ENCODE assay signal across 14 cellular contexts in genomic region chr1:93554883-93555872, GRCh38.
DNase-seq lines count a peak whose midpoint lies in the region; ATAC-seq and TF ChIP-seq lines count a peak whose summit lies in the region.
"Had no signal": no experiment of that assay in that cellular context is flagged by ENCODE, and none has a peak within 500 bp of the region (broad histone marks: within the 10 kb centered on the region; RNA-seq: fewer than 3 reads in every experiment).

No MANE protein-coding gene starts in this region.

- H3K27ac ChIP-seq in esophagus muscularis mucosa (replicated peaks in 1 of 4), result peak overlapping the region; percentile 48 to 75 (median 50)
- H3K27ac ChIP-seq: neural progenitor cell had no signal

- no peaks in the 10 kb centered on the region for H3K9me3 Mint-ChIP-seq in CD14-positive monocyte
- H3K9me3 Mint-ChIP-seq in nephron, result peaks cover 9% of the 10 kb centered on the region
- H3K9me3 Mint-ChIP-seq in activated CD4-positive, alpha-beta T cell treated with anti-CD3 and anti-CD28 coated beads, Interleukin-2, amount 10 ng/mL, durations not matched to agents 7 days and 5 days, result no peaks in the 10 kb centered on the region
- H3K9me3 Mint-ChIP-seq: activated naive CD4-positive, alpha-beta T cell treated with anti-CD3 and anti-CD28 coated beads for 36 hours had no signal

- H3K9me3 ChIP-seq in T-helper 17 cell (ENCODE audit: control insufficient read depth, low read length, poor library complexity, severe bottlenecking) (no peaks in the 10 kb centered on the region), esophagus muscularis mucosa (no peaks in the 10 kb centered on the region)

- intact Hi-C loops in CD14-positive monocyte (cut with micrococcal nuclease) (no loop called here), esophagus muscularis mucosa (cut with DNase I) (no loop called here)

- no peak for ATAC-seq in T-helper 17 cell
- no peak for ATAC-seq in GM21576 (IDR thresholded peaks at IDR 0.05; ENCODE audit: unreplicated experiment)

- H3K4me1 ChIP-seq in esophagus muscularis mucosa, result peaks cover 32 to 45% (median 38%) of the 10 kb centered on the region in 4 donors

- TF ChIP-seq POLR2A in esophagus muscularis mucosa (IDR thresholded peaks at IDR 0.05; ENCODE audit: low read depth), result no peak

- POLR2A ChIA-PET in activated CD4-positive, alpha-beta T cell treated with anti-CD3 and anti-CD28 coated beads, Interleukin-2, amount 10 ng/mL, durations not matched to agents 7 days and 5 days (lab: Charles Lee), result no interaction called here

- no peaks in the 10 kb centered on the region for H3K27me3 Mint-ChIP-seq in CD14-positive monocyte (ENCODE audit: low read depth in 3 of 3)
- no peaks in the 10 kb centered on the region for H3K27me3 Mint-ChIP-seq in T-helper 17 cell
- no peaks in the 10 kb centered on the region for H3K27me3 Mint-ChIP-seq in nephron (ENCODE audit: low read depth)
- H3K27me3 Mint-ChIP-seq in activated CD4-positive, alpha-beta T cell treated with anti-CD3 and anti-CD28 coated beads, Interleukin-2, amount 10 ng/mL, durations not matched to agents 7 days and 5 days, result no peaks in the 10 kb centered on the region

- H3K36me3 ChIP-seq in esophagus muscularis mucosa, result peaks cover 0 to 23% (median 3%) of the 10 kb centered on the region in 4 donors

- DNase-seq in CD14-positive monocyte (ENCODE audit: low spot score) (no peak), T-helper 17 cell (no peak), esophagus muscularis mucosa (ENCODE audit: extremely low spot score) (no peak), GOT3 (lab: John Stamatoyannopoulos, UW) (no peak)
- DNase-seq in activated CD4-positive, alpha-beta T cell treated with anti-CD3 and anti-CD28 coated beads, Interleukin-2, amount 10 ng/mL, durations not matched to agents 7 days and 5 days, result no peak
- DNase-seq in stimulated activated CD4-positive, alpha-beta T cell treated with anti-CD3 and anti-CD28 coated beads, Interleukin-4, amount 100 ng/mL, for 4 hours, result no peak
- DNase-seq: activated CD8-positive, alpha-beta memory T cell treated with anti-CD3 and anti-CD28 coated beads for 24 hours; activated naive CD4-positive, alpha-beta T cell treated with anti-CD3 and anti-CD28 coated beads for 36 hours; AML-193; NCI-H510A; RPMI8226 had no signal

- TF ChIP-seq CTCF in CD14-positive monocyte (IDR thresholded peaks at IDR 0.05) (no peak), esophagus muscularis mucosa (IDR thresholded peaks at IDR 0.05) (no peak), nephron (IDR thresholded peaks at IDR 0.05; ENCODE audit: unreplicated experiment in 3 of 3) (no peak)

- CTCF ChIA-PET in activated CD4-positive, alpha-beta T cell treated with anti-CD3 and anti-CD28 coated beads, Interleukin-2, amount 10 ng/mL, durations not matched to agents 7 days and 5 days (lab: Charles Lee), result interaction anchor here (0.8 to 1.5 kb wide), 2 partner anchors 13 to 28 kb away, joined by 3 to 5 read pairs; no protein-coding TSS in a partner anchor

- H3K27me3 ChIP-seq in esophagus muscularis mucosa, result no peaks in the 10 kb centered on the region
- H3K27me3 ChIP-seq: neural progenitor cell had no signal

- H3K4me3 ChIP-seq in esophagus muscularis mucosa, result no peak overlapping the region
- H3K4me3 ChIP-seq: neural progenitor cell had no signal

- peak; percentile 24 for TF ChIP-seq EP300 in esophagus muscularis mucosa (IDR thresholded peaks at IDR 0.05)

- H3K4me1 Mint-ChIP-seq in CD14-positive monocyte (peaks cover 46% of the 10 kb centered on the region), T-helper 17 cell (peaks cover 10% of the 10 kb centered on the region), nephron (peaks cover 42% of the 10 kb centered on the region)
- peaks cover 9% of the 10 kb centered on the region for H3K4me1 Mint-ChIP-seq in activated CD4-positive, alpha-beta T cell treated with anti-CD3 and anti-CD28 coated beads, Interleukin-2, amount 10 ng/mL, durations not matched to agents 7 days and 5 days

- H3K36me3 Mint-ChIP-seq in CD14-positive monocyte (no peaks in the 10 kb centered on the region), T-helper 17 cell (ENCODE audit: low read depth) (peaks cover 8% of the 10 kb centered on the region), nephron (ENCODE audit: low read depth) (peaks cover 77% of the 10 kb centered on the region)
- H3K36me3 Mint-ChIP-seq in activated CD4-positive, alpha-beta T cell treated with anti-CD3 and anti-CD28 coated beads, Interleukin-2, amount 10 ng/mL, durations not matched to agents 7 days and 5 days (ENCODE audit: low read depth), result no peaks in the 10 kb centered on the region

- H3K27ac Mint-ChIP-seq in CD14-positive monocyte, result no peak overlapping the region
- peak overlapping the region; percentile 59 for H3K27ac Mint-ChIP-seq in T-helper 17 cell
- peak overlapping the region; percentile 20 to 86 (median 24) for H3K27ac Mint-ChIP-seq in nephron
- no peak overlapping the region for H3K27ac Mint-ChIP-seq in activated CD4-positive, alpha-beta T cell treated with anti-CD3 and anti-CD28 coated beads, Interleukin-2, amount 10 ng/mL, durations not matched to agents 7 days and 5 days
- H3K27ac Mint-ChIP-seq: activated naive CD4-positive, alpha-beta T cell treated with anti-CD3 and anti-CD28 coated beads for 36 hours; neural progenitor cell had no signal

- H3K4me3 Mint-ChIP-seq in CD14-positive monocyte (peak overlapping the region; percentile 5 to 82), T-helper 17 cell (peak overlapping the region; percentile 16), nephron (no peak overlapping the region)
- H3K4me3 Mint-ChIP-seq in activated CD4-positive, alpha-beta T cell treated with anti-CD3 and anti-CD28 coated beads, Interleukin-2, amount 10 ng/mL, durations not matched to agents 7 days and 5 days, result no peak overlapping the region
- H3K4me3 Mint-ChIP-seq: activated naive CD4-positive, alpha-beta T cell treated with anti-CD3 and anti-CD28 coated beads for 36 hours; neural progenitor cell had no signal

- WGBS in esophagus muscularis mucosa, result 71% methylated on average over 7 of the region's 7 CpGs

Comparison
In these comparisons a context has a peak if more than half of its experiments do, and no peak if none do; other contexts are left out.
1. H3K27ac Mint-ChIP-seq: peak in T-helper 17 cell (single experiment) and nephron (3 of 3); none in CD14-positive monocyte (0 of 7) and activated CD4-positive, alpha-beta T cell treated with anti-CD3 and anti-CD28 coated beads, Interleukin-2, amount 10 ng/mL, durations not matched to agents 7 days and 5 days (single experiment).
2. H3K4me3 Mint-ChIP-seq: peak in CD14-positive monocyte (2 of 2) and T-helper 17 cell (single experiment); none in nephron (0 of 3) and activated CD4-positive, alpha-beta T cell treated with anti-CD3 and anti-CD28 coated beads, Interleukin-2, amount 10 ng/mL, durations not matched to agents 7 days and 5 days (single experiment).